In the genomic region with DNA sequence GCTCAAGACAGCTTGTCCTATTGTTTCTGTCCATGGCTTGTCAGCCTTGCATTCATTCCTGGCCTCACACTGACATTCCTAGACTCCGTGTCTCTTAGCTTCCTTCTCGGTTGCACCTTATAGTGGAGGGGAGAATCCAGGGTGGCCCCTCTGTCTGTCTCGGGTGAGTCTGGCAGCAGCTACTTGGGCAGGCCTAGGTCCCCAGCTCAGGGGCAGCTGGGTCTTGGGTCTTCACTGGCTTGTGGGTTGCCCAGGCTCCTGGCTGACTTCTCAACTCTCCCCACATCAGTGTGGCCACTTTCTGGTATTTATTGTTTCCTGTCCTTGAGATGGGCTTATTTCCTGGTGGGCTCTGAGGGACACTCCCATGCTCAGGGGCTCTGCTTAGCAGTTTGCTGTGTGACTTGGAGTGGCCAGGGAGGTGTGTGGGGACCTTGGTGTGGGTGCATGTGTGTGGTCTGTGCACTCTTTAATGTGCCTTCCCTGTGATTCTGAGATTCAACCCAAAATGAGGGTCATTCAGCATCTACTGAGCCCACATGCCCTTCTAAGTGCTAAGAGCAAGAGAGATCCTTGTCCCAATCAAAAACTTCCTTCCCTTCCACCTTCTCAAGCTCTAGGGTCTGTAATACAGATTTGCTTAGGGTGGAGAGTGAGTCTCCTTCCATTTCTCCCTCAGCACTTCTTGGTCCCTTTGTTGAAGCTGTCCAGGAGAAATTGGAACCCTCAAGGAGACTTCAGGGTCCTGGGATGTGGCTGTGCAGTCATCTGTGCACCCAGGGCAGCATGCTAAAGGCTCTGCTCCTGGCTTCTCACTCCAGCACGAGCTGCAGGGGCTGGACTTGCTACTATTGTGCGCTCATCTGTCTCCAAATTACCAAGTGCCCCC, we compare ENCODE assay signal across 10 cellular contexts. TPM values are rescaled to one million over a fixed set of nuclear protein-coding genes. Genes with fewer than 3 reads are reported as not detected.
A peak's percentile ranks its signal among the peaks of the same experiment; 100 is the strongest.
DNase-seq lines count a peak whose midpoint lies in the region; ATAC-seq and TF ChIP-seq lines count a peak whose summit lies in the region.
"Had no signal": no experiment of that assay in that cellular context is flagged by ENCODE, and none has a peak within 500 bp of the region (broad histone marks: within the 10 kb centered on the region; RNA-seq: fewer than 3 reads in every experiment).

No MANE protein-coding gene starts in this region.

- CTCF ChIA-PET in activated CD4-positive, alpha-beta T cell treated with anti-CD3 and anti-CD28 coated beads, Interleukin-2, amount 10 ng/mL, durations not matched to agents 7 days and 5 days (lab: Charles Lee): interaction anchor here (0.7 to 3.0 kb wide), 22 partner anchors 8 to 172 kb away, joined by 3 to 20 read pairs (median 5); partner anchors contain the start of gene C7orf57
- CTCF ChIA-PET in HCT116 (lab: Charles Lee): interaction anchor here (0.6 to 4.0 kb wide), 16 partner anchors 11 to 843 kb away, joined by 3 to 31 read pairs (median 3); no protein-coding TSS in a partner anchor
- CTCF ChIA-PET in activated CD8-positive, alpha-beta T cell treated with anti-CD3 and anti-CD28 coated beads, Interleukin-2, amount 10 ng/mL, durations not matched to agents 7 days and 5 days (lab: Charles Lee): interaction anchor here (0.7 to 4.2 kb wide), 22 partner anchors 9 to 164 kb away, joined by 3 to 88 read pairs (median 9); partner anchors contain the start of genes HUS1 and PKD1L1
- CTCF ChIA-PET in naive thymus-derived CD4-positive, alpha-beta T cell (lab: Charles Lee): interaction anchor here (0.8 to 8.0 kb wide), 12 partner anchors 8 to 164 kb away, joined by 3 to 91 read pairs (median 5); no protein-coding TSS in a partner anchor

- no peaks in the 10 kb centered on the region for H4K20me1 ChIP-seq in HCT116 (ENCODE audit: insufficient read depth)

- no peak overlapping the region for H3K4me2 ChIP-seq in HCT116 (ENCODE audit: low read length)

- BruUV-seq in HCT116 (replicated peaks; lab: Mats Ljungman, UMichigan): no TSS peak

- H3K36me3 ChIP-seq in HCT116 (ENCODE audit: control insufficient read depth in 1 of 2, insufficient read depth in 2 of 2, low read length in 2 of 2): peaks cover 5 to 10% of the 10 kb centered on the region in 2 experiments; a peak in 2 of 4 replicates
- peaks cover 8 to 52% (median 12%) of the 10 kb centered on the region in 3 experiments for H3K36me3 ChIP-seq in naive thymus-derived CD4-positive, alpha-beta T cell (ENCODE audit: control insufficient read depth in 2 of 3, insufficient read depth in 3 of 3, low read length in 3 of 3)
- peaks cover 9 to 57% (median 31%) of the 10 kb centered on the region in 3 donors for H3K36me3 ChIP-seq in esophagus squamous epithelium

- intact Hi-C loops in HCT116 (cut with micrococcal nuclease): no loop called here
- intact Hi-C loops in naive thymus-derived CD4-positive, alpha-beta T cell (cut with micrococcal nuclease): loop anchor here in 1 of 2 donors (1.0 kb wide), 1 partner anchor 11 kb away; no protein-coding TSS in a partner anchor
- intact Hi-C loops in esophagus squamous epithelium (cut with DNase I): loop anchor here (10.0 kb wide), 2 partner anchors 74 to 114 kb away; partner anchors contain the start of gene C7orf57

- H3K9me3 Mint-ChIP-seq in activated CD4-positive, alpha-beta T cell treated with anti-CD3 and anti-CD28 coated beads, Interleukin-2, amount 10 ng/mL, durations not matched to agents 7 days and 5 days: no peaks in the 10 kb centered on the region
- H3K9me3 Mint-ChIP-seq in activated CD8-positive, alpha-beta T cell treated with anti-CD3 and anti-CD28 coated beads, Interleukin-2, amount 10 ng/mL, durations not matched to agents 7 days and 5 days (ENCODE audit: insufficient read depth): no peaks in the 10 kb centered on the region
- no peaks in the 10 kb centered on the region for H3K9me3 Mint-ChIP-seq in naive thymus-derived CD4-positive, alpha-beta T cell
- H3K9me3 Mint-ChIP-seq: stimulated activated naive CD8-positive, alpha-beta T cell treated with anti-CD3 and anti-CD28 coated beads, Interleukin-15, Interleukin-2, amounts not matched to agents 100 ng/mL and 50 ng/mL, for 24 hours had no signal

- no peaks in the 10 kb centered on the region for H3K27me3 Mint-ChIP-seq in activated CD4-positive, alpha-beta T cell treated with anti-CD3 and anti-CD28 coated beads, Interleukin-2, amount 10 ng/mL, durations not matched to agents 7 days and 5 days
- no peaks in the 10 kb centered on the region for H3K27me3 Mint-ChIP-seq in activated CD8-positive, alpha-beta T cell treated with anti-CD3 and anti-CD28 coated beads, Interleukin-2, amount 10 ng/mL, durations not matched to agents 7 days and 5 days (ENCODE audit: low read depth)
- H3K27me3 Mint-ChIP-seq in naive thymus-derived CD4-positive, alpha-beta T cell: no peaks in the 10 kb centered on the region
- H3K27me3 Mint-ChIP-seq: stimulated activated naive CD8-positive, alpha-beta T cell treated with anti-CD3 and anti-CD28 coated beads, Interleukin-15, Interleukin-2, amounts not matched to agents 100 ng/mL and 50 ng/mL, for 24 hours had no signal

- H3K4me3 ChIP-seq in HCT116 (replicated peaks in 1 of 2; ENCODE audit: low read depth in 1 of 2, low read length in 2 of 2) (no peak overlapping the region), esophagus squamous epithelium (no peak overlapping the region)
- no peak overlapping the region for H3K4me3 ChIP-seq in naive thymus-derived CD4-positive, alpha-beta T cell (ENCODE audit: low read length)

- no peak for TF ChIP-seq CTCF in HCT116 (IDR thresholded peaks at IDR 0.05 in 2 of 3, conservative IDR thresholded peaks at IDR 0.05 in 1 of 3; ENCODE audit: borderline replicate concordance in 1 of 3, insufficient read depth in 1 of 3, low read depth in 2 of 3, low read length in 2 of 3)
- TF ChIP-seq CTCF in esophagus squamous epithelium (IDR thresholded peaks at IDR 0.05): no peak

- WGBS in esophagus squamous epithelium, 2 donors: 77 to 79% methylated on average over 3 to 4 of the region's 5 CpGs

- H3K36me3 Mint-ChIP-seq in activated CD4-positive, alpha-beta T cell treated with anti-CD3 and anti-CD28 coated beads, Interleukin-2, amount 10 ng/mL, durations not matched to agents 7 days and 5 days (ENCODE audit: low read depth): peaks cover 45% of the 10 kb centered on the region
- H3K36me3 Mint-ChIP-seq in activated CD8-positive, alpha-beta T cell treated with anti-CD3 and anti-CD28 coated beads, Interleukin-2, amount 10 ng/mL, durations not matched to agents 7 days and 5 days (ENCODE audit: low read depth): peaks cover 47% of the 10 kb centered on the region
- peaks cover 9 to 33% (median 28%) of the 10 kb centered on the region in 5 donors for H3K36me3 Mint-ChIP-seq in naive thymus-derived CD4-positive, alpha-beta T cell

- peak overlapping the region; percentile 66 for H3K27ac Mint-ChIP-seq in activated CD4-positive, alpha-beta T cell treated with anti-CD3 and anti-CD28 coated beads, Interleukin-2, amount 10 ng/mL, durations not matched to agents 7 days and 5 days
- peak overlapping the region; percentile 67 for H3K27ac Mint-ChIP-seq in activated CD8-positive, alpha-beta T cell treated with anti-CD3 and anti-CD28 coated beads, Interleukin-2, amount 10 ng/mL, durations not matched to agents 7 days and 5 days
- peak overlapping the region; percentile 59 to 88 (median 81) for H3K27ac Mint-ChIP-seq in naive thymus-derived CD4-positive, alpha-beta T cell
- H3K27ac Mint-ChIP-seq: stimulated activated naive CD8-positive, alpha-beta T cell treated with anti-CD3 and anti-CD28 coated beads, Interleukin-15, Interleukin-2, amounts not matched to agents 100 ng/mL and 50 ng/mL, for 24 hours had no signal

- H3K4me3 Mint-ChIP-seq in activated CD4-positive, alpha-beta T cell treated with anti-CD3 and anti-CD28 coated beads, Interleukin-2, amount 10 ng/mL, durations not matched to agents 7 days and 5 days: no peak overlapping the region
- H3K4me3 Mint-ChIP-seq in activated CD8-positive, alpha-beta T cell treated with anti-CD3 and anti-CD28 coated beads, Interleukin-2, amount 10 ng/mL, durations not matched to agents 7 days and 5 days: no peak overlapping the region
- H3K4me3 Mint-ChIP-seq in naive thymus-derived CD4-positive, alpha-beta T cell: peak overlapping the region in 1 of 10 donors; percentile 0
- H3K4me3 Mint-ChIP-seq: stimulated activated naive CD8-positive, alpha-beta T cell treated with anti-CD3 and anti-CD28 coated beads, Interleukin-15, Interleukin-2, amounts not matched to agents 100 ng/mL and 50 ng/mL, for 24 hours had no signal

- POLR2A ChIA-PET in activated CD4-positive, alpha-beta T cell treated with anti-CD3 and anti-CD28 coated beads, Interleukin-2, amount 10 ng/mL, durations not matched to agents 7 days and 5 days (lab: Charles Lee): no interaction called here
- POLR2A ChIA-PET in HCT116 (lab: Charles Lee): interaction anchor here (1.0 to 2.2 kb wide), 3 partner anchors 10 to 164 kb away, joined by 3 to 6 read pairs (median 3); no protein-coding TSS in a partner anchor
- POLR2A ChIA-PET in activated CD8-positive, alpha-beta T cell treated with anti-CD3 and anti-CD28 coated beads, Interleukin-2, amount 10 ng/mL, durations not matched to agents 7 days and 5 days (lab: Charles Lee): interaction anchor here (1.2 kb wide), 1 partner anchor 11 kb away, joined by 5 read pairs; no protein-coding TSS in a partner anchor
- POLR2A ChIA-PET in naive thymus-derived CD4-positive, alpha-beta T cell (lab: Charles Lee): interaction anchor here (1.0 to 5.2 kb wide), 7 partner anchors 20 to 164 kb away, joined by 3 to 37 read pairs (median 5); partner anchors contain the start of genes C7orf57 and UPP1

- H3K4me1 ChIP-seq in HCT116 (ENCODE audit: control insufficient read depth in 1 of 2, insufficient read depth in 2 of 2, low read length in 2 of 2) (no peaks in the 10 kb centered on the region), esophagus squamous epithelium (peaks cover 0 to 21% (median 2%) of the 10 kb centered on the region in 3 donors)
- peaks cover 8 to 14% of the 10 kb centered on the region in 2 donors for H3K4me1 ChIP-seq in naive thymus-derived CD4-positive, alpha-beta T cell (ENCODE audit: control insufficient read depth in 2 of 2, insufficient read depth in 2 of 2, low read length in 2 of 2)

- no peak for TF ChIP-seq RAD21 in HCT116 (IDR thresholded peaks at IDR 0.05; ENCODE audit: low read depth)

- no peak overlapping the region for H3K27ac ChIP-seq in HCT116 (ENCODE audit: low read depth, low read length)
- H3K27ac ChIP-seq in naive thymus-derived CD4-positive, alpha-beta T cell (ENCODE audit: low read depth, low read length): peak overlapping the region; percentile 10
- H3K27ac ChIP-seq in esophagus squamous epithelium: no peak overlapping the region
- H3K27ac ChIP-seq: neutrophil had no signal

- RAD21 ChIA-PET in HCT116 (lab: Charles Lee; ENCODE audit: low non-redundant PET in 1 of 2, low total read pairs in 2 of 2, uncharacterized antibody in 2 of 2, unreplicated experiment in 2 of 2): interaction anchor here (1.4 to 1.5 kb wide), 2 partner anchors 164 to 165 kb away, joined by 7 read pairs; no protein-coding TSS in a partner anchor

- H2AFZ ChIP-seq in HCT116 (ENCODE audit: low read depth, low read length, poor library complexity, severe bottlenecking): no peak overlapping the region

- H3K27me3 ChIP-seq in HCT116 (ENCODE audit: insufficient read depth, low read length) (no peaks in the 10 kb centered on the region), esophagus squamous epithelium (no peaks in the 10 kb centered on the region)
- no peaks in the 10 kb centered on the region for H3K27me3 ChIP-seq in naive thymus-derived CD4-positive, alpha-beta T cell (ENCODE audit: control insufficient read depth in 2 of 2, insufficient read depth in 2 of 2, low read length in 2 of 2)
- H3K27me3 ChIP-seq: neutrophil had no signal

- peak; percentile 6 for DNase-seq in activated CD4-positive, alpha-beta T cell treated with anti-CD3 and anti-CD28 coated beads, Interleukin-2, amount 10 ng/mL, durations not matched to agents 7 days and 5 days
- DNase-seq in activated CD4-positive, alpha-beta T cell treated with anti-CD3 and anti-CD28 coated beads for 48 hours: no peak
- no peak for DNase-seq in HCT116 (ENCODE audit: low read depth, low spot score)
- no peak for DNase-seq in activated CD8-positive, alpha-beta T cell treated with anti-CD3 and anti-CD28 coated beads, Interleukin-2, amount 10 ng/mL, durations not matched to agents 7 days and 5 days
- DNase-seq in naive thymus-derived CD4-positive, alpha-beta T cell: no peak
- no peak for DNase-seq in esophagus squamous epithelium (lab: John Stamatoyannopoulos, UW)
- no peak for DNase-seq in NCI-H1092 treated with DMSO at 0.1 percent for 48 hours (lab: John Stamatoyannopoulos, UW)

- H3K4me1 Mint-ChIP-seq in activated CD4-positive, alpha-beta T cell treated with anti-CD3 and anti-CD28 coated beads, Interleukin-2, amount 10 ng/mL, durations not matched to agents 7 days and 5 days: peaks cover 20% of the 10 kb centered on the region
- H3K4me1 Mint-ChIP-seq in activated CD8-positive, alpha-beta T cell treated with anti-CD3 and anti-CD28 coated beads, Interleukin-2, amount 10 ng/mL, durations not matched to agents 7 days and 5 days (ENCODE audit: low read depth): peaks cover 21% of the 10 kb centered on the region
- H3K4me1 Mint-ChIP-seq in naive thymus-derived CD4-positive, alpha-beta T cell: peaks cover 11 to 38% (median 16%) of the 10 kb centered on the region in 7 donors

- H3K9ac ChIP-seq in HCT116 (ENCODE audit: low read length): no peak overlapping the region

- H3K9me3 ChIP-seq in HCT116 (ENCODE audit: control insufficient read depth in 1 of 2, insufficient read depth in 1 of 2, low read depth in 1 of 2, low read length in 2 of 2) (no peaks in the 10 kb centered on the region), esophagus squamous epithelium (no peaks in the 10 kb centered on the region)
- H3K9me3 ChIP-seq in naive thymus-derived CD4-positive, alpha-beta T cell (ENCODE audit: control insufficient read depth in 2 of 3, low read length in 3 of 3): no peaks in the 10 kb centered on the region
- H3K9me3 ChIP-seq: neutrophil had no signal

- ATAC-seq in HCT116 (no peak), GM18505 (IDR thresholded peaks at IDR 0.05; ENCODE audit: unreplicated experiment) (no peak)
- no peak for ATAC-seq in activated CD8-positive, alpha-beta T cell treated with anti-CD3 and anti-CD28 coated beads, Interleukin-2, amount 10 ng/mL, durations not matched to agents 7 days and 5 days
- ATAC-seq in naive thymus-derived CD4-positive, alpha-beta T cell: peak; percentile 3

- H3K79me2 ChIP-seq in HCT116 (ENCODE audit: insufficient read depth, low read length): no peaks in the 10 kb centered on the region

- H3K9me2 ChIP-seq in HCT116 (ENCODE audit: insufficient read depth): no peaks in the 10 kb centered on the region

- TF ChIP-seq POLR2A in HCT116 (IDR thresholded peaks at IDR 0.05; ENCODE audit: borderline replicate concordance, extremely low read depth, insufficient read depth, insufficient read length) (no peak), esophagus squamous epithelium (IDR thresholded peaks at IDR 0.05) (no peak), GM18505 (IDR thresholded peaks at IDR 0.05; ENCODE audit: borderline replicate concordance, extremely low read depth, insufficient read depth, insufficient read length) (no peak)

RNA-seq across cellular contexts. Expression of gene UPP1, which starts 20.1 kb away (rescaled TPM):
- 100 to 1,000 TPM; 100 to 114 TPM for total RNA-seq in activated CD4-positive, alpha-beta T cell treated with anti-CD3 and anti-CD28 coated beads, Interleukin-2, amount 10 ng/mL, durations not matched to agents 7 days and 5 days
- total RNA-seq in HCT116 (2021; ENCODE audit: unreplicated experiment): 42.7 TPM
- polyA plus RNA-seq in HCT116 (2012): 221 and 353 TPM in 2 replicates
- 10 to 100 TPM; 60.7 to 68.4 TPM for total RNA-seq in activated CD8-positive, alpha-beta T cell treated with anti-CD3 and anti-CD28 coated beads, Interleukin-2, amount 10 ng/mL, durations not matched to agents 7 days and 5 days
- total RNA-seq in naive thymus-derived CD4-positive, alpha-beta T cell: 100 to 1,000 TPM in 1 of 5 experiments, 10 to 100 TPM in 4; 40.2 to 143 (median 89.4) TPM
- 100 to 1,000 TPM; 119 to 121 TPM for polyA plus RNA-seq in naive thymus-derived CD4-positive, alpha-beta T cell
- 100 to 1,000 TPM in 1 of 4 donors, 10 to 100 TPM in 3; 21.5 to 178 (median 49.6) TPM for total RNA-seq in esophagus squamous epithelium
